ENCODE assay signal across 8 cellular contexts in the genomic region with DNA sequence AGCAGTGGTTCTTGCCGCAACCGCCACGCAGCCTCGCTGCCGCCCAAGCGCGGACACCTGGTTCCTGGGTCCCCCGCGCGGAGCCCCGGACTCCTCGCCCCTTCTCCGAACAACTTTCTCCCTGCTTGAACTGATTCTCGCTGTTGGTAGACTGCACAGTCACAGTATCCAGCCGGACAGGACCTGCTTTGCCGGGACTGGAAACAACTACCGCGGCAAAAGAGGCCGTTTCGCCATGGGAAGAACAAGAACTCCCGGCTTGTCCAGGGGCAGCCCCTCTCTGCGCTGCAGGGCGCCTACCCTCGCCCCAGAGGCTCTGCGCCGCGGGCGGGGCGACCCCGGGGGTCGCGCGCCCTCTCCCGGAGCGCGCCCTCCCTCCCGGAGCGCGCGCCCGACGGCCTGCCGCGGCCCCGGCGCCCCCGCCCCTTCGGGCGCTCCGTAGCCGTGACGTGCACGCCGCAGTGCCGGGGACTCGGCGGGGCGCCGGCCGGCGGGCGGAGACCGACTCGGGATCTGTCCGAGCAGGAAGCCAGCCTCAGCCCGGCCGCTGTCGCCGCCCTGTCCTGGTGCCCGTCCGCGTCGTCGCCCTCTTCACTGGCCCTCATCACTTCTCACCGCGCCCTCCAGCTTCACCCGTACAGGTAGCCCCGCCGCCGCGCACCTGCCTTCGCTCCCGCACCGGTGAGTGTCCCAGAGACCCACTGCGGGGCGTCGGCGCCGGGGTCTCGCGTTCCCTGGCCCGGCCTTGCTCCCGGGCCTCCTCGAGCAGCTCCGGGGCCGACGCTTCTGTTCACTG. TPM values are rescaled to one million over a fixed set of nuclear protein-coding genes. Genes with fewer than 3 reads are reported as not detected.
A peak's percentile ranks its signal among the peaks of the same experiment; 100 is the strongest.
DNase-seq lines count a peak whose midpoint lies in the region; ATAC-seq and TF ChIP-seq lines count a peak whose summit lies in the region.

A gene (plus strand): TSS at position 497 of the 796 bp plus-strand sequence. CDS start 68,309 bp downstream, outside the sequence.

- peak within 1 kb of the TSS; percentile 88 for H3K4me2 ChIP-seq in neural progenitor cell

- peak; percentile 94 for TF ChIP-seq POLR2A in transverse colon (IDR thresholded peaks at IDR 0.05)

- TF ChIP-seq EP300 in transverse colon (IDR thresholded peaks at IDR 0.05; ENCODE audit: low read depth): no peak

- intact Hi-C loops in activated naive CD4-positive, alpha-beta T cell treated with anti-CD3 and anti-CD28 coated beads for 36 hours (cut with micrococcal nuclease): loop anchor here (2.0 to 5.0 kb wide), 3 partner anchors 82 to 467 kb away; a partner anchor contains a TSS
- intact Hi-C loops in transverse colon (cut with DNase I; ENCODE audit: low total_unique reads): no loop called here

- CTCF ChIA-PET in activated naive CD4-positive, alpha-beta T cell treated with anti-CD3 and anti-CD28 coated beads for 36 hours (lab: Charles Lee): no interaction called here

- H3K4me1 ChIP-seq in CD4-positive, CD25-positive, alpha-beta regulatory T cell (ENCODE audit: control insufficient read depth, insufficient read depth, low read length, poor library complexity, severe bottlenecking): peaks cover 15% of the 10 kb centered on the region
- peaks cover 6% of the 10 kb centered on the region for H3K4me1 ChIP-seq in neural progenitor cell
- H3K4me1 ChIP-seq in transverse colon: peaks cover 3 to 41% (median 26%) of the 10 kb centered on the region in 4 donors

- peak; percentile 55 to 72 for ATAC-seq in CD4-positive, CD25-positive, alpha-beta regulatory T cell (ENCODE audit: low read depth in 2 of 2)
- ATAC-seq in GM19324 (IDR thresholded peaks at IDR 0.05; ENCODE audit: low FRiP score, unreplicated experiment) (peak; percentile 90), HG03378 (IDR thresholded peaks at IDR 0.05; ENCODE audit: unreplicated experiment) (peak; percentile 41)

- H3K79me2 ChIP-seq in neural progenitor cell (ENCODE audit: low read depth): peaks cover 30% of the 10 kb centered on the region

- H3K4me3 ChIP-seq in CD4-positive, CD25-positive, alpha-beta regulatory T cell (ENCODE audit: low read depth, low read length): peak within 1 kb of the TSS; percentile 83
- H3K4me3 ChIP-seq in neural progenitor cell (peak within 1 kb of the TSS; percentile 79), transverse colon (peak within 1 kb of the TSS; percentile 80 to 99 (median 90))

- peak; percentile 3 to 18 (median 16) for DNase-seq in CD4-positive, CD25-positive, alpha-beta regulatory T cell
- DNase-seq in OCI-M1 (lab: John Stamatoyannopoulos, UW) (peak; percentile 70), germinal center (ENCODE audit: low spot score) (peak; percentile 56), neural progenitor cell (ENCODE audit: low spot score) (peak; percentile 91), transverse colon (peak; percentile 85)
- DNase-seq in activated naive CD4-positive, alpha-beta T cell treated with anti-CD3 and anti-CD28 coated beads for 36 hours: peak; percentile 27

- H3K27ac ChIP-seq in CD4-positive, CD25-positive, alpha-beta regulatory T cell (ENCODE audit: insufficient read depth, low read length, poor library complexity, severe bottlenecking): no peak within 1 kb of the TSS
- H3K27ac ChIP-seq in neural progenitor cell (peak within 1 kb of the TSS; percentile 88), transverse colon (peak within 1 kb of the TSS; percentile 90 to 94 (median 92))

- peaks cover 12% of the 10 kb centered on the region for H3F3A ChIP-seq in neural progenitor cell (ENCODE audit: low read depth)

- peaks cover 0 to 2% (median 0%) of the 10 kb centered on the region in 7 donors for H3K9me3 Mint-ChIP-seq in CD4-positive, CD25-positive, alpha-beta regulatory T cell
- no peaks in the 10 kb centered on the region for H3K9me3 Mint-ChIP-seq in activated naive CD4-positive, alpha-beta T cell treated with anti-CD3 and anti-CD28 coated beads for 36 hours
- H3K9me3 Mint-ChIP-seq in neural progenitor cell: no peaks in the 10 kb centered on the region

- no peak within 1 kb of the TSS for H3K27ac Mint-ChIP-seq in CD4-positive, CD25-positive, alpha-beta regulatory T cell
- H3K27ac Mint-ChIP-seq in activated naive CD4-positive, alpha-beta T cell treated with anti-CD3 and anti-CD28 coated beads for 36 hours: no peak within 1 kb of the TSS
- H3K27ac Mint-ChIP-seq in neural progenitor cell: peak within 1 kb of the TSS; percentile 64

- H3K4me1 Mint-ChIP-seq in CD4-positive, CD25-positive, alpha-beta regulatory T cell: peaks cover 5 to 12% (median 9%) of the 10 kb centered on the region in 4 donors
- peaks cover 6% of the 10 kb centered on the region for H3K4me1 Mint-ChIP-seq in activated naive CD4-positive, alpha-beta T cell treated with anti-CD3 and anti-CD28 coated beads for 36 hours (ENCODE audit: low read depth)
- H3K4me1 Mint-ChIP-seq in neural progenitor cell: peaks cover 6% of the 10 kb centered on the region

- WGBS in transverse colon (ENCODE audit: low coverage in 1 of 2), 2 donors: 0 to 2% methylated on average over 12 to 39 of the region's 97 CpGs

- peaks cover 35% of the 10 kb centered on the region for H3K27me3 ChIP-seq in CD4-positive, CD25-positive, alpha-beta regulatory T cell (ENCODE audit: control insufficient read depth, insufficient read depth, low read length)
- H3K27me3 ChIP-seq in neural progenitor cell (peaks cover 18% of the 10 kb centered on the region), transverse colon (no peaks in the 10 kb centered on the region)

- peak within 1 kb of the TSS; percentile 88 to 95 (median 90) for H3K4me3 Mint-ChIP-seq in CD4-positive, CD25-positive, alpha-beta regulatory T cell
- peak within 1 kb of the TSS; percentile 85 for H3K4me3 Mint-ChIP-seq in activated naive CD4-positive, alpha-beta T cell treated with anti-CD3 and anti-CD28 coated beads for 36 hours
- peak within 1 kb of the TSS; percentile 92 for H3K4me3 Mint-ChIP-seq in neural progenitor cell

- peaks cover 4% of the 10 kb centered on the region for H4K20me1 ChIP-seq in neural progenitor cell (ENCODE audit: low read depth)

- peaks cover 74% of the 10 kb centered on the region for H3K27me3 Mint-ChIP-seq in CD4-positive, CD25-positive, alpha-beta regulatory T cell
- peaks cover 36% of the 10 kb centered on the region for H3K27me3 Mint-ChIP-seq in activated naive CD4-positive, alpha-beta T cell treated with anti-CD3 and anti-CD28 coated beads for 36 hours (ENCODE audit: low read depth)
- H3K27me3 Mint-ChIP-seq in neural progenitor cell (ENCODE audit: insufficient read depth, low read depth): peaks cover 4% of the 10 kb centered on the region

- no peaks in the 10 kb centered on the region for H3K36me3 ChIP-seq in CD4-positive, CD25-positive, alpha-beta regulatory T cell (ENCODE audit: control insufficient read depth, insufficient read depth, low read length)
- no peaks in the 10 kb centered on the region for H3K36me3 ChIP-seq in neural progenitor cell
- no peaks in the 10 kb centered on the region for H3K36me3 ChIP-seq in transverse colon

- no peaks in the 10 kb centered on the region for H3K36me3 Mint-ChIP-seq in CD4-positive, CD25-positive, alpha-beta regulatory T cell
- H3K36me3 Mint-ChIP-seq in activated naive CD4-positive, alpha-beta T cell treated with anti-CD3 and anti-CD28 coated beads for 36 hours (ENCODE audit: low read depth): no peaks in the 10 kb centered on the region
- H3K36me3 Mint-ChIP-seq in neural progenitor cell: no peaks in the 10 kb centered on the region

- TF ChIP-seq CTCF in neural progenitor cell (IDR thresholded peaks at IDR 0.05) (no peak), transverse colon (IDR thresholded peaks at IDR 0.05) (no peak)

- H2AFZ ChIP-seq in neural progenitor cell (replicated peaks): peak within 1 kb of the TSS; percentile 96

- in situ Hi-C loops in transverse colon (cut with MboI; ENCODE audit: low pct_ligation_motif_present in 1 of 4, low pct_unique_long_range_greater_than_20kb in 1 of 4, low sequenced_read_pairs in 3 of 4): no loop called here

- no peaks in the 10 kb centered on the region for H3K9me3 ChIP-seq in CD4-positive, CD25-positive, alpha-beta regulatory T cell (ENCODE audit: control insufficient read depth in 2 of 2, low read length in 2 of 2)
- H3K9me3 ChIP-seq in neural progenitor cell (ENCODE audit: low read depth) (no peaks in the 10 kb centered on the region), transverse colon (no peaks in the 10 kb centered on the region)

- peak within 1 kb of the TSS; percentile 84 for H3K9ac ChIP-seq in neural progenitor cell

RNA-seq across cellular contexts. Expression of the gene that starts here (rescaled TPM):
- 0.57 TPM for total RNA-seq in CD4-positive, CD25-positive, alpha-beta regulatory T cell
- 1 to 10 TPM in 1 of 4 donors, under 1 TPM in 3; 0.07 to 1.6 (median 0.70) TPM for polyA plus RNA-seq in CD4-positive, CD25-positive, alpha-beta regulatory T cell
- 1 to 10 TPM; 1.8 to 2.0 TPM for total RNA-seq in activated naive CD4-positive, alpha-beta T cell treated with anti-CD3 and anti-CD28 coated beads for 36 hours
- total RNA-seq in neural progenitor cell (ENCODE audit: low replicate concordance): 16.5 and 23.0 TPM in 2 replicates
- total RNA-seq in transverse colon: 10 to 100 TPM; 19.1 to 72.2 (median 59.2) TPM

Comparison
In these comparisons a context has a peak if more than half of its experiments do, and no peak if none do; other contexts are left out.
1. DNase-seq: peak in every context shown above with its lines; median percentile 91 in neural progenitor cell; 85 in transverse colon; 70 in OCI-M1; 56 in germinal center; 27 in activated naive CD4-positive, alpha-beta T cell treated with anti-CD3 and anti-CD28 coated beads for 36 hours; 16 in CD4-positive, CD25-positive, alpha-beta regulatory T cell.